ENCODE assay signal across 23 cellular contexts in genomic region chr10:86316274-86316835, GRCh38. TPM values are rescaled to one million over a fixed set of nuclear protein-coding genes. Genes with fewer than 3 reads are reported as not detected.
"Had no signal": no experiment of that assay in that cellular context is flagged by ENCODE, and none has a peak within 500 bp of the region (broad histone marks: within the 10 kb centered on the region; RNA-seq: fewer than 3 reads in every experiment).

No MANE protein-coding gene starts in this region.

- DNase-seq: activated CD4-positive, alpha-beta memory T cell treated with anti-CD3 and anti-CD28 coated beads, Interleukin-2, amount 10 ng/mL, durations not matched to agents 7 days and 5 days; activated CD4-positive, alpha-beta T cell treated with anti-CD3 and anti-CD28 coated beads, Interleukin-2, amount 10 ng/mL, durations not matched to agents 24 days and 14 days; activated gamma-delta T cell; activated naive CD4-positive, alpha-beta T cell treated with anti-CD3 and anti-CD28 coated beads, Interleukin-2, amount 50 U/mL, for 16 hours; activated naive CD8-positive, alpha-beta T cell treated with anti-CD3 and anti-CD28 coated beads, Interleukin-2, amount 50 U/mL, for 24 hours; activated T-cell treated with anti-CD3 and anti-CD28 coated beads, Interleukin-2, amount 50 U/mL, for 72 hours; body of pancreas; dermis blood vessel endothelial cell; effector memory CD4-positive, alpha-beta T cell; foreskin melanocyte; hippocampal formation; left cardiac atrium; mesenchymal stem cell; naive B cell; occipital lobe; stimulated activated CD4-positive, alpha-beta T cell treated with anti-CD3 and anti-CD28 coated beads, Interleukin-12 subunit alpha, Interleukin-12 subunit beta, amount 100 ng/mL, for 4 hours; stimulated activated CD4-positive, alpha-beta T cell treated with anti-CD3 and anti-CD28 coated beads, Interleukin-4, amount 100 ng/mL, for 4 hours; T-cell had no signal

- H3K27ac Mint-ChIP-seq: activated CD4-positive, alpha-beta memory T cell treated with anti-CD3 and anti-CD28 coated beads, Interleukin-2, amount 10 ng/mL, durations not matched to agents 7 days and 5 days; activated CD4-positive, alpha-beta T cell treated with anti-CD3 and anti-CD28 coated beads, Interleukin-2, amount 10 ng/mL, durations not matched to agents 24 days and 14 days; activated naive CD8-positive, alpha-beta T cell treated with anti-CD3 and anti-CD28 coated beads, Interleukin-2, amount 50 U/mL, for 24 hours; activated T-cell treated with anti-CD3 and anti-CD28 coated beads, Interleukin-2, amount 50 U/mL, for 72 hours; naive B cell; T-cell; T-helper 2 cell treated with Interferon-gamma antibody and Interleukin-4, amounts not matched to agents 5 μg/mL and 100 μg/mL, for 36 hours had no signal

- H3K4me1 Mint-ChIP-seq: activated CD4-positive, alpha-beta memory T cell treated with anti-CD3 and anti-CD28 coated beads, Interleukin-2, amount 10 ng/mL, durations not matched to agents 7 days and 5 days; activated CD4-positive, alpha-beta T cell treated with anti-CD3 and anti-CD28 coated beads, Interleukin-2, amount 10 ng/mL, durations not matched to agents 24 days and 14 days; activated naive CD8-positive, alpha-beta T cell treated with anti-CD3 and anti-CD28 coated beads, Interleukin-2, amount 50 U/mL, for 24 hours; naive B cell; T-cell had no signal

- H3K27me3 Mint-ChIP-seq: activated CD4-positive, alpha-beta memory T cell treated with anti-CD3 and anti-CD28 coated beads, Interleukin-2, amount 10 ng/mL, durations not matched to agents 7 days and 5 days; activated CD4-positive, alpha-beta T cell treated with anti-CD3 and anti-CD28 coated beads, Interleukin-2, amount 10 ng/mL, durations not matched to agents 24 days and 14 days had no signal

- H3K4me3 Mint-ChIP-seq: activated CD4-positive, alpha-beta memory T cell treated with anti-CD3 and anti-CD28 coated beads, Interleukin-2, amount 10 ng/mL, durations not matched to agents 7 days and 5 days; activated CD4-positive, alpha-beta T cell treated with anti-CD3 and anti-CD28 coated beads, Interleukin-2, amount 10 ng/mL, durations not matched to agents 24 days and 14 days; activated naive CD8-positive, alpha-beta T cell treated with anti-CD3 and anti-CD28 coated beads, Interleukin-2, amount 50 U/mL, for 24 hours; activated T-cell treated with anti-CD3 and anti-CD28 coated beads, Interleukin-2, amount 50 U/mL, for 72 hours; T-cell; T-helper 2 cell treated with Interferon-gamma antibody and Interleukin-4, amounts not matched to agents 5 μg/mL and 100 μg/mL, for 36 hours had no signal

- H3K9me3 Mint-ChIP-seq: activated CD4-positive, alpha-beta memory T cell treated with anti-CD3 and anti-CD28 coated beads, Interleukin-2, amount 10 ng/mL, durations not matched to agents 7 days and 5 days; activated CD4-positive, alpha-beta T cell treated with anti-CD3 and anti-CD28 coated beads, Interleukin-2, amount 10 ng/mL, durations not matched to agents 24 days and 14 days; activated naive CD8-positive, alpha-beta T cell treated with anti-CD3 and anti-CD28 coated beads, Interleukin-2, amount 50 U/mL, for 24 hours; activated T-cell treated with anti-CD3 and anti-CD28 coated beads, Interleukin-2, amount 50 U/mL, for 72 hours; T-cell; T-helper 2 cell treated with Interferon-gamma antibody and Interleukin-4, amounts not matched to agents 5 μg/mL and 100 μg/mL, for 36 hours had no signal

- H3K36me3 Mint-ChIP-seq: naive B cell, T-cell had no signal

- ATAC-seq: activated CD4-positive, CD25-positive, alpha-beta regulatory T cell treated with anti-CD3 and anti-CD28 coated beads, Interleukin-2, amount 50 U/mL, for 24 hours; activated naive CD8-positive, alpha-beta T cell treated with anti-CD3 and anti-CD28 coated beads, Interleukin-2, amount 50 U/mL, for 24 hours; activated T-cell treated with anti-CD3 and anti-CD28 coated beads, Interleukin-2, amount 50 U/mL, for 72 hours; body of pancreas; esophagus mucosa; left cardiac atrium; SK-N-SH treated with all-trans-retinoic acid at 6 μM for 48 hours; T-cell had no signal

RNA-seq across cellular contexts. Expression of gene GRID1, which starts 50.2 kb away (rescaled TPM):
- total RNA-seq: activated CD4-positive, alpha-beta memory T cell treated with anti-CD3 and anti-CD28 coated beads, Interleukin-2, amount 10 ng/mL, durations not matched to agents 7 days and 5 days; activated CD4-positive, alpha-beta T cell treated with anti-CD3 and anti-CD28 coated beads, Interleukin-2, amount 10 ng/mL, durations not matched to agents 24 days and 14 days; activated T-cell treated with anti-CD3 and anti-CD28 coated beads, Interleukin-2, amount 50 U/mL, for 72 hours; dermis blood vessel endothelial cell; endothelial cell of umbilical vein had no signal
